Comparison of ENCODE assay signal across 8 cellular contexts in genomic region chr11:61007383-61007970, GRCh38.
DNase-seq lines count a peak whose midpoint lies in the region; ATAC-seq and TF ChIP-seq lines count a peak whose summit lies in the region.

No MANE protein-coding gene starts in this region.

- no peak overlapping the region for H3K4me3 Mint-ChIP-seq in central memory CD8-positive, alpha-beta T cell

- H3K9me3 ChIP-seq in HEK293 (ENCODE audit: control insufficient read depth, insufficient read depth, low read depth, low read length) (no peaks in the 10 kb centered on the region), mucosa of rectum (ENCODE audit: control insufficient read depth in 2 of 2, low read length in 2 of 2) (no peaks in the 10 kb centered on the region)

- no peaks in the 10 kb centered on the region for H3K9me3 Mint-ChIP-seq in central memory CD8-positive, alpha-beta T cell

- ATAC-seq in central memory CD8-positive, alpha-beta T cell (replicated peaks; ENCODE audit: extremely low read depth, poor library complexity, severe bottlenecking): no peak

- H3K36me3 ChIP-seq in HEK293 (ENCODE audit: control insufficient read depth in 2 of 2, insufficient read depth in 1 of 2, low read length in 2 of 2) (no peaks in the 10 kb centered on the region), mucosa of rectum (ENCODE audit: control insufficient read depth in 2 of 2, insufficient read depth in 2 of 2, low read length in 2 of 2) (no peaks in the 10 kb centered on the region)

- peak; percentile 55 for TF ChIP-seq CTCF in 22Rv1 (IDR thresholded peaks at IDR 0.05)
- no peak for TF ChIP-seq CTCF in HEK293 (tag by site-specific recombination; IDR thresholded peaks at IDR 0.05)

- peak overlapping the region in 1 of 2 donors; percentile 26 for H3K9ac ChIP-seq in mucosa of rectum (ENCODE audit: low read depth in 1 of 2, low read length in 2 of 2)

- H3K27ac Mint-ChIP-seq in central memory CD8-positive, alpha-beta T cell (ENCODE audit: low read depth): peak overlapping the region; percentile 89

- H3K4me1 ChIP-seq in HEK293 (ENCODE audit: control insufficient read depth, insufficient read depth, low read length): 0 out of 2 replicates have a peak, but pooled peaks cover 3% of the 10 kb centered on the region
- H3K4me1 ChIP-seq in mucosa of rectum (ENCODE audit: control insufficient read depth in 2 of 2, insufficient read depth in 2 of 2, low read length in 2 of 2): peaks cover 3 to 9% of the 10 kb centered on the region in 2 donors

- no peak overlapping the region for H3K4me3 ChIP-seq in HEK293 (ENCODE audit: low read depth, low read length)
- peak overlapping the region; percentile 40 to 52 for H3K4me3 ChIP-seq in mucosa of rectum (ENCODE audit: low read length in 2 of 2)

- peaks cover 70% of the 10 kb centered on the region for H3K36me3 Mint-ChIP-seq in central memory CD8-positive, alpha-beta T cell (ENCODE audit: insufficient read depth)

- H3K4me1 Mint-ChIP-seq in central memory CD8-positive, alpha-beta T cell: peaks cover 54% of the 10 kb centered on the region

- H3K27ac ChIP-seq in 22Rv1: no peak overlapping the region
- no peak overlapping the region for H3K27ac ChIP-seq in HEK293 (ENCODE audit: extremely low read depth, low read depth, low read length)
- no peak overlapping the region for H3K27ac ChIP-seq in mucosa of rectum (ENCODE audit: low read depth in 2 of 2, low read length in 2 of 2)

- peaks cover 4 to 6% of the 10 kb centered on the region in 2 donors for H3K27me3 ChIP-seq in mucosa of rectum (ENCODE audit: control insufficient read depth in 2 of 2, insufficient read depth in 2 of 2, low read length in 2 of 2)

- no peaks in the 10 kb centered on the region for H3K27me3 Mint-ChIP-seq in central memory CD8-positive, alpha-beta T cell

- CTCF ChIA-PET in HEK293 (lab: Yijun Ruan, JAX): interaction anchor here (1.2 kb wide), 1 partner anchor 37 kb away, joined by 4 read pairs; no protein-coding TSS in a partner anchor

- no peak for DNase-seq in central memory CD8-positive, alpha-beta T cell (ENCODE audit: low spot score in 2 of 2)
- DNase-seq in LoVo (ENCODE audit: low spot score): no peak
- DNase-seq in activated CD4-positive, alpha-beta T cell treated with anti-CD3 and anti-CD28 coated beads, Interleukin-2, amount 50 U/mL, for 1 hour: no peak
- DNase-seq in UCSD-AML1 (lab: John Stamatoyannopoulos, UW; ENCODE audit: unreplicated experiment): no peak
- no peak for DNase-seq in NCI-H1092 (lab: John Stamatoyannopoulos, UW)

- POLR2A ChIA-PET in HEK293 (lab: Yijun Ruan, JAX): no interaction called here

TF ChIP-seq in HEK293, 187 proteins besides CTCF, POLR2A, EP300 and RAD21:
- TF ChIP-seq ZNF335 (tag by site-specific recombination; conservative IDR thresholded peaks at IDR 0.05): peak; percentile 50
- TF ChIP-seq ZSCAN18 (tag by site-specific recombination; IDR thresholded peaks at IDR 0.05): no peak
